ENCODE assay signal across 24 cellular contexts in genomic region chr20:63482021-63482587, GRCh38. TPM values are rescaled to one million over a fixed set of nuclear protein-coding genes. Genes with fewer than 3 reads are reported as not detected.
"Had no signal": no experiment of that assay in that cellular context is flagged by ENCODE, and none has a peak within 500 bp of the region (broad histone marks: within the 10 kb centered on the region; RNA-seq: fewer than 3 reads in every experiment).

No MANE protein-coding gene starts in this region.

- H3K4me1 ChIP-seq: parathyroid adenoma had no signal

- FAIRE-seq: endometrium, keratinocyte, small intestine had no signal

- H3K27ac ChIP-seq: parathyroid adenoma, tibial artery had no signal

- H2AFZ ChIP-seq: parathyroid adenoma had no signal

- H3K4me3 ChIP-seq: body of pancreas, heart right ventricle, tibial artery had no signal

- H3K79me2 ChIP-seq: parathyroid adenoma had no signal

- DNase-seq: activated CD4-positive, alpha-beta memory T cell treated with anti-CD3 and anti-CD28 coated beads, Interleukin-2, amount 10 ng/mL, durations not matched to agents 7 days and 5 days; activated CD4-positive, alpha-beta T cell treated with anti-CD3 and anti-CD28 coated beads, Interleukin-2, amount 10 ng/mL, durations not matched to agents 24 days and 14 days; activated effector memory CD4-positive, alpha-beta T cell treated with Interleukin-2 at 50 U/mL for 16 hours; activated naive CD4-positive, alpha-beta T cell treated with anti-CD3 and anti-CD28 coated beads, Interleukin-2, amount 10 ng/mL, durations not matched to agents 7 days and 5 days; activated T-cell treated with anti-CD3 and anti-CD28 coated beads, Interleukin-2, amount 50 U/mL, for 72 hours; effector CD4-positive, alpha-beta T cell; heart right ventricle; left colon; nucleus accumbens; small intestine; stimulated activated CD4-positive, alpha-beta T cell treated with anti-CD3 and anti-CD28 coated beads, Interleukin-2, amount 100 ng/mL, for 24 hours; stimulated activated naive CD8-positive, alpha-beta T cell treated with anti-CD3 and anti-CD28 coated beads, Interleukin-15, amount 100 ng/mL, for 72 hours; tibial artery had no signal

- H3K36me3 ChIP-seq: heart right ventricle, tibial artery had no signal

- H3K9ac ChIP-seq: parathyroid adenoma had no signal

- ATAC-seq: left colon; natural killer cell treated with Interleukin-12 subunit alpha and Interleukin-12 subunit beta and Interleukin-15 and Interleukin-18, amount 100 ng/mL, for 72 hours; sciatic nerve had no signal

- H3K9me3 ChIP-seq: body of pancreas had no signal

RNA-seq across cellular contexts. Expression of gene KCNQ2, which starts 9.6 kb away (rescaled TPM):
- total RNA-seq: activated CD4-positive, alpha-beta memory T cell treated with anti-CD3 and anti-CD28 coated beads, Interleukin-2, amount 10 ng/mL, durations not matched to agents 7 days and 5 days; activated CD4-positive, alpha-beta T cell treated with anti-CD3 and anti-CD28 coated beads, Interleukin-2, amount 10 ng/mL, durations not matched to agents 24 days and 14 days; epithelial cell of proximal tubule; fibroblast of villous mesenchyme; lower leg skin; natural killer cell treated with Interleukin-12 subunit alpha and Interleukin-12 subunit beta and Interleukin-15 and Interleukin-18, amount 100 ng/mL, for 72 hours; pulmonary artery endothelial cell; sciatic nerve; ureter had no signal
- polyA plus RNA-seq: keratinocyte had no signal

RNA-seq across cellular contexts. Expression of gene PTK6, which starts 55.1 kb away (rescaled TPM):
- total RNA-seq: epithelial cell of proximal tubule had no signal
